ENCODE assay signal across 18 cellular contexts in genomic region chrX:53738370-53738909, GRCh38.
"Had no signal": no experiment of that assay in that cellular context is flagged by ENCODE, and none has a peak within 500 bp of the region (broad histone marks: within the 10 kb centered on the region; RNA-seq: fewer than 3 reads in every experiment).

No MANE protein-coding gene starts in this region.

- H3K27me3 Mint-ChIP-seq: activated B cell treated with CpG ODN at 0.5 μM for 24 hours had no signal

- H3K4me3 Mint-ChIP-seq: activated B cell treated with CpG ODN at 0.5 μM for 24 hours; activated T-cell treated with anti-CD3 and anti-CD28 coated beads, Interleukin-2, amount 50 U/mL, for 4 hours; endodermal cell; nephron had no signal

- FAIRE-seq: islet of Langerhans had no signal

- ATAC-seq: body of pancreas, heart left ventricle, left cardiac atrium had no signal

- DNase-seq: activated B cell treated with CpG ODN at 0.5 μM for 24 hours; activated gamma-delta T cell; activated T-cell treated with anti-CD3 and anti-CD28 coated beads, Interleukin-2, amount 50 U/mL, for 4 hours; anterior cingulate cortex; body of pancreas; cortex of kidney; endodermal cell; esophagus squamous epithelium; heart left ventricle; left cardiac atrium; midbrain; ovary; stimulated activated CD4-positive, alpha-beta T cell treated with anti-CD3 and anti-CD28 coated beads, Interleukin-2, amount 100 ng/mL, for 48 hours; stimulated activated CD8-positive, alpha-beta memory T cell treated with anti-CD3 and anti-CD28 coated beads, Interleukin-4, amount 100 ng/mL, for 48 hours; stimulated activated naive CD4-positive, alpha-beta T cell; upper lobe of left lung had no signal

- H3K9me3 Mint-ChIP-seq: activated B cell treated with CpG ODN at 0.5 μM for 24 hours; activated T-cell treated with anti-CD3 and anti-CD28 coated beads, Interleukin-2, amount 50 U/mL, for 4 hours; nephron had no signal

- H3K4me1 Mint-ChIP-seq: activated B cell treated with CpG ODN at 0.5 μM for 24 hours, nephron had no signal

- H3K27ac Mint-ChIP-seq: activated B cell treated with CpG ODN at 0.5 μM for 24 hours, endodermal cell, nephron had no signal
